12 cellular contexts compared by ENCODE assay signal in the genomic region with DNA sequence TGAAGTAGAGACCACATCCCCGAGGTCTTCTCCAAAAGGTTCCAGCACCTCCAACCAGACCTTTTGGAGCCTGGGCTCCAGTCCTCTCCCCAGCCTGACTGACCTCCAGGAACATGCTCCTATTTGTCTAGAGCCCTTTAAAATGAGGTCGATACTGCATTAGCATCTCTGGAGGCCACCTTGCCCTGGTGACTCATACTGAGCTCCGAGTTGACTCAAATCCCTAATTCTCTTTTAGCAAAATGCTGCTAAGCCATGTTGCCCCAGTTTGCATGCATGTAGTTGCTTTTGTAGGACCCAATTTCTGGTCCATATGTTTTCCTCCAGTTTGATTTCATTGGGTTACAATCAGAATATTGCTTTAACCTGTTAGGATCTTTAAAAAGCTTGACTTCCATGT. TPM values are rescaled to one million over a fixed set of nuclear protein-coding genes. Genes with fewer than 3 reads are reported as not detected.
DNase-seq lines count a peak whose midpoint lies in the region; ATAC-seq and TF ChIP-seq lines count a peak whose summit lies in the region.
"Had no signal": no experiment of that assay in that cellular context is flagged by ENCODE, and none has a peak within 500 bp of the region (broad histone marks: within the 10 kb centered on the region; RNA-seq: fewer than 3 reads in every experiment).

No MANE protein-coding gene starts in this region.

- H3K9me3 Mint-ChIP-seq in activated CD8-positive, alpha-beta T cell treated with anti-CD3 and anti-CD28 coated beads for 36 hours: no peaks in the 10 kb centered on the region
- H3K9me3 Mint-ChIP-seq in activated CD8-positive, alpha-beta T cell treated with anti-CD3 and anti-CD28 coated beads, Interleukin-2, amount 10 ng/mL, durations not matched to agents 7 days and 5 days (ENCODE audit: insufficient read depth): no peaks in the 10 kb centered on the region
- H3K9me3 Mint-ChIP-seq: stimulated activated memory B cell treated with anti-CD40 and anti-IgM and Interleukin-4, amounts not matched to agents 10 μg/mL and 1 μg/mL and 100 μg/mL, for 72 hours had no signal

- POLR2A ChIA-PET in activated CD8-positive, alpha-beta T cell treated with anti-CD3 and anti-CD28 coated beads for 36 hours (lab: Charles Lee): interaction anchor here (1.2 kb wide), 1 partner anchor 48 kb away, joined by 3 read pairs; no protein-coding TSS in a partner anchor
- POLR2A ChIA-PET in activated CD8-positive, alpha-beta T cell treated with anti-CD3 and anti-CD28 coated beads, Interleukin-2, amount 10 ng/mL, durations not matched to agents 7 days and 5 days (lab: Charles Lee): no interaction called here
- POLR2A ChIA-PET in RWPE1 (lab: Yijun Ruan, JAX; ENCODE audit: low non-redundant PET): no interaction called here

- intact Hi-C loops in activated CD8-positive, alpha-beta T cell treated with anti-CD3 and anti-CD28 coated beads for 36 hours (cut with micrococcal nuclease): no loop called here
- intact Hi-C loops in sciatic nerve (cut with DNase I): no loop called here

- peak overlapping the region; percentile 73 for H3K27ac Mint-ChIP-seq in activated CD8-positive, alpha-beta T cell treated with anti-CD3 and anti-CD28 coated beads for 36 hours
- H3K27ac Mint-ChIP-seq in activated CD8-positive, alpha-beta T cell treated with anti-CD3 and anti-CD28 coated beads, Interleukin-2, amount 10 ng/mL, durations not matched to agents 7 days and 5 days: no peak overlapping the region
- H3K27ac Mint-ChIP-seq: stimulated activated memory B cell treated with anti-CD40 and anti-IgM and Interleukin-4, amounts not matched to agents 10 μg/mL and 1 μg/mL and 100 μg/mL, for 72 hours had no signal

- H3K4me1 Mint-ChIP-seq in activated CD8-positive, alpha-beta T cell treated with anti-CD3 and anti-CD28 coated beads for 36 hours (ENCODE audit: low read depth): peaks cover 11% of the 10 kb centered on the region
- H3K4me1 Mint-ChIP-seq in activated CD8-positive, alpha-beta T cell treated with anti-CD3 and anti-CD28 coated beads, Interleukin-2, amount 10 ng/mL, durations not matched to agents 7 days and 5 days (ENCODE audit: low read depth): no peaks in the 10 kb centered on the region
- H3K4me1 Mint-ChIP-seq: stimulated activated memory B cell treated with anti-CD40 and anti-IgM and Interleukin-4, amounts not matched to agents 10 μg/mL and 1 μg/mL and 100 μg/mL, for 72 hours had no signal

- DNase-seq in activated CD8-positive, alpha-beta T cell treated with anti-CD3 and anti-CD28 coated beads for 36 hours: peak; percentile 24
- DNase-seq in activated CD8-positive, alpha-beta T cell treated with anti-CD3 and anti-CD28 coated beads, Interleukin-2, amount 10 ng/mL, durations not matched to agents 7 days and 5 days: no peak
- peak; percentile 16 for DNase-seq in fibroblast of peridontal ligament (ENCODE audit: extremely low read depth)
- no peak for DNase-seq in RWPE1 (ENCODE audit: low spot score)
- DNase-seq in sciatic nerve (ENCODE audit: low spot score): no peak
- DNase-seq in midbrain (lab: John Stamatoyannopoulos, UW): no peak
- DNase-seq: esophagus squamous epithelium, NCI-H226 had no signal

- CTCF ChIA-PET in activated CD8-positive, alpha-beta T cell treated with anti-CD3 and anti-CD28 coated beads for 36 hours (lab: Charles Lee): no interaction called here
- CTCF ChIA-PET in activated CD8-positive, alpha-beta T cell treated with anti-CD3 and anti-CD28 coated beads, Interleukin-2, amount 10 ng/mL, durations not matched to agents 7 days and 5 days (lab: Charles Lee): no interaction called here
- CTCF ChIA-PET in RWPE1 (lab: Yijun Ruan, JAX): no interaction called here

- no peak overlapping the region for H3K27ac ChIP-seq in RWPE1
- H3K27ac ChIP-seq: esophagus squamous epithelium had no signal

- H3K36me3 Mint-ChIP-seq in activated CD8-positive, alpha-beta T cell treated with anti-CD3 and anti-CD28 coated beads for 36 hours (ENCODE audit: low read depth): no peaks in the 10 kb centered on the region
- peaks cover 7% of the 10 kb centered on the region for H3K36me3 Mint-ChIP-seq in activated CD8-positive, alpha-beta T cell treated with anti-CD3 and anti-CD28 coated beads, Interleukin-2, amount 10 ng/mL, durations not matched to agents 7 days and 5 days (ENCODE audit: low read depth)

- TF ChIP-seq CTCF in activated CD8-positive, alpha-beta T cell treated with anti-CD3 and anti-CD28 coated beads for 36 hours (IDR thresholded peaks at IDR 0.05): no peak
- no peak for TF ChIP-seq CTCF in RWPE1 (conservative IDR thresholded peaks at IDR 0.05; ENCODE audit: low read depth)

- ATAC-seq in activated CD8-positive, alpha-beta T cell treated with anti-CD3 and anti-CD28 coated beads for 36 hours: peak; percentile 61
- no peak for ATAC-seq in activated CD8-positive, alpha-beta T cell treated with anti-CD3 and anti-CD28 coated beads, Interleukin-2, amount 10 ng/mL, durations not matched to agents 7 days and 5 days
- peak; percentile 96 for ATAC-seq in GM21390 (IDR thresholded peaks at IDR 0.05; ENCODE audit: unreplicated experiment)
- peak; percentile 52 for ATAC-seq in HG03139 (IDR thresholded peaks at IDR 0.05; ENCODE audit: unreplicated experiment)
- no peak for ATAC-seq in sciatic nerve
- ATAC-seq: HepG2; stimulated activated memory B cell treated with anti-CD40 and anti-IgM and Interleukin-4, amounts not matched to agents 10 μg/mL and 1 μg/mL and 100 μg/mL, for 72 hours had no signal

- H3K27me3 Mint-ChIP-seq in activated CD8-positive, alpha-beta T cell treated with anti-CD3 and anti-CD28 coated beads for 36 hours: no peaks in the 10 kb centered on the region
- H3K27me3 Mint-ChIP-seq in activated CD8-positive, alpha-beta T cell treated with anti-CD3 and anti-CD28 coated beads, Interleukin-2, amount 10 ng/mL, durations not matched to agents 7 days and 5 days (ENCODE audit: low read depth): no peaks in the 10 kb centered on the region
- H3K27me3 Mint-ChIP-seq: stimulated activated memory B cell treated with anti-CD40 and anti-IgM and Interleukin-4, amounts not matched to agents 10 μg/mL and 1 μg/mL and 100 μg/mL, for 72 hours had no signal

- peak overlapping the region; percentile 12 for H3K4me3 Mint-ChIP-seq in activated CD8-positive, alpha-beta T cell treated with anti-CD3 and anti-CD28 coated beads for 36 hours
- no peak overlapping the region for H3K4me3 Mint-ChIP-seq in activated CD8-positive, alpha-beta T cell treated with anti-CD3 and anti-CD28 coated beads, Interleukin-2, amount 10 ng/mL, durations not matched to agents 7 days and 5 days
- H3K4me3 Mint-ChIP-seq: stimulated activated memory B cell treated with anti-CD40 and anti-IgM and Interleukin-4, amounts not matched to agents 10 μg/mL and 1 μg/mL and 100 μg/mL, for 72 hours had no signal

RNA-seq across cellular contexts. Expression of gene CITED1, which starts 43.5 kb away (rescaled TPM):
- total RNA-seq in activated CD8-positive, alpha-beta T cell treated with anti-CD3 and anti-CD28 coated beads for 36 hours: not detected
- total RNA-seq in activated CD8-positive, alpha-beta T cell treated with anti-CD3 and anti-CD28 coated beads, Interleukin-2, amount 10 ng/mL, durations not matched to agents 7 days and 5 days: not detected
- total RNA-seq in sciatic nerve: 1.9 TPM
- total RNA-seq: esophagus squamous epithelium, HepG2 had no signal

Comparison
In these comparisons a context has a peak if more than half of its experiments do, and no peak if none do; other contexts are left out.
1. ATAC-seq: peak in activated CD8-positive, alpha-beta T cell treated with anti-CD3 and anti-CD28 coated beads for 36 hours (single experiment), GM21390 (single experiment) and HG03139 (single experiment); none in activated CD8-positive, alpha-beta T cell treated with anti-CD3 and anti-CD28 coated beads, Interleukin-2, amount 10 ng/mL, durations not matched to agents 7 days and 5 days (single experiment) and sciatic nerve (single experiment).
2. DNase-seq: peak in activated CD8-positive, alpha-beta T cell treated with anti-CD3 and anti-CD28 coated beads for 36 hours (single experiment) and fibroblast of peridontal ligament (single experiment); none in activated CD8-positive, alpha-beta T cell treated with anti-CD3 and anti-CD28 coated beads, Interleukin-2, amount 10 ng/mL, durations not matched to agents 7 days and 5 days (single experiment), RWPE1 (single experiment), sciatic nerve (single experiment) and midbrain (single experiment).